ENCODE assay signal across 9 cellular contexts in the genomic region with DNA sequence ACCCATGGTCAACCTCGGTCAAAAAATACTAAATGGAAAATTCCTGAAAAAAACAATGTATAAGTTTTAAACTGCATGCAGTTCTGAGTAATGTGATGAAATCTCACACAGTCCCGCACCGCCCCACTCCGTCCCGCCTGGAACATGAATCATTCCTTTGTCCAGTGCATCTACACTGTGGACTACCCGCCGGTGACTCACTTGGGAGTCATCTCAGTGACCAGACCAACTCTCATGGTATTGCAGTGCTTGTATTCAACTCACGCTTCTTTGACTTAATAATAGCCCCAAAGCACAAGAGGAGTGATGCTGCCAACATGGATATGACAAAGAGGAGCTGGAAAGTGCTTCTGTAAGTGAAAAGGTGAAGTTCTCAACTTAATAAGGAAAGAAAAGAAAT. TPM values are rescaled to one million over a fixed set of nuclear protein-coding genes. Genes with fewer than 3 reads are reported as not detected.
DNase-seq lines count a peak whose midpoint lies in the region; TF ChIP-seq lines count a peak whose summit lies in the region.
"Had no signal": no experiment of that assay in that cellular context is flagged by ENCODE, and none has a peak within 500 bp of the region (broad histone marks: within the 10 kb centered on the region; RNA-seq: fewer than 3 reads in every experiment).

No MANE protein-coding gene starts in this region.

- H3K9me3 ChIP-seq in Caco-2 = no peaks in the 10 kb centered on the region
- no peaks in the 10 kb centered on the region for H3K9me3 ChIP-seq in Peyer's patch

- H3K36me3 ChIP-seq in Caco-2 (ENCODE audit: control insufficient read depth, insufficient read depth, low read length) (no peaks in the 10 kb centered on the region), Peyer's patch (no peaks in the 10 kb centered on the region)

- POLR2A ChIA-PET in Caco-2 (lab: Charles Lee) = no interaction called here
- POLR2A ChIA-PET in activated CD4-positive, alpha-beta T cell treated with anti-CD3 and anti-CD28 coated beads, Interleukin-2, amount 10 ng/mL, durations not matched to agents 7 days and 5 days (lab: Charles Lee) = no interaction called here

- in situ Hi-C loops in GM13977 (cut with MboI; ENCODE audit: low pct_unique_long_range_greater_than_20kb, low sequenced_read_pairs, unreplicated experiment) = no loop called here

- H3K4me3 ChIP-seq in Caco-2 (ENCODE audit: low read depth, low read length) (no peak overlapping the region), Peyer's patch (no peak overlapping the region)
- H3K4me3 ChIP-seq: skin epidermis had no signal

- H3K27me3 ChIP-seq in Caco-2 (replicated peaks; ENCODE audit: control insufficient read depth, insufficient read depth, low read length) (no peaks in the 10 kb centered on the region), Peyer's patch (no peaks in the 10 kb centered on the region)

- no peaks in the 10 kb centered on the region for H3K27me3 Mint-ChIP-seq in Caco-2 (ENCODE audit: insufficient read depth, unreplicated experiment)
- no peaks in the 10 kb centered on the region for H3K27me3 Mint-ChIP-seq in activated CD4-positive, alpha-beta T cell treated with anti-CD3 and anti-CD28 coated beads, Interleukin-2, amount 10 ng/mL, durations not matched to agents 7 days and 5 days

- peaks cover 37% of the 10 kb centered on the region for H3K4me1 Mint-ChIP-seq in Caco-2 (ENCODE audit: low read depth, unreplicated experiment)
- H3K4me1 Mint-ChIP-seq in activated CD4-positive, alpha-beta T cell treated with anti-CD3 and anti-CD28 coated beads, Interleukin-2, amount 10 ng/mL, durations not matched to agents 7 days and 5 days = no peaks in the 10 kb centered on the region

- DNase-seq in Caco-2 (peak; percentile 87 to 89), Peyer's patch (peak; percentile 29 to 93 (median 82)), fibroblast of peridontal ligament (ENCODE audit: extremely low read depth) (peak; percentile 96), nucleus accumbens (lab: John Stamatoyannopoulos, UW) (peak in 44 of 56 donors; percentile 1 to 93 (median 28)), GM13977 (ENCODE audit: low spot score) (no peak)
- DNase-seq in activated CD4-positive, alpha-beta T cell treated with anti-CD3 and anti-CD28 coated beads, Interleukin-2, amount 10 ng/mL, durations not matched to agents 7 days and 5 days = no peak
- DNase-seq in activated naive CD4-positive, alpha-beta T cell treated with anti-CD3 and anti-CD28 coated beads, Interleukin-2, amount 50 U/mL, for 16 hours = no peak
- no peak for DNase-seq in stimulated activated CD4-positive, alpha-beta T cell treated with anti-CD3 and anti-CD28 coated beads, Interleukin-2, amount 100 ng/mL, for 24 hours

- TF ChIP-seq CTCF in Caco-2 (IDR thresholded peaks at IDR 0.05; ENCODE audit: insufficient read depth in 1 of 2, low read depth in 1 of 2, low read length in 1 of 2, severe bottlenecking in 1 of 2, unreplicated experiment in 1 of 2) (no peak), Peyer's patch (IDR thresholded peaks at IDR 0.05) (no peak), GM13977 (IDR thresholded peaks at IDR 0.05; ENCODE audit: extremely low read depth, insufficient read depth, missing control alignments) (no peak)

- CTCF ChIA-PET in Caco-2 (lab: Charles Lee) = no interaction called here
- CTCF ChIA-PET in activated CD4-positive, alpha-beta T cell treated with anti-CD3 and anti-CD28 coated beads, Interleukin-2, amount 10 ng/mL, durations not matched to agents 7 days and 5 days (lab: Charles Lee) = no interaction called here

- peaks cover 35% of the 10 kb centered on the region for H3K4me1 ChIP-seq in Caco-2
- no peaks in the 10 kb centered on the region for H3K4me1 ChIP-seq in Peyer's patch

- no peak for TF ChIP-seq POLR2A in Peyer's patch (IDR thresholded peaks at IDR 0.05)

- H3K27ac ChIP-seq in Peyer's patch = peak overlapping the region in 1 of 4 donors; percentile 6

- H3K36me3 Mint-ChIP-seq in Caco-2 (ENCODE audit: insufficient read depth, unreplicated experiment) = peaks cover 5% of the 10 kb centered on the region
- no peaks in the 10 kb centered on the region for H3K36me3 Mint-ChIP-seq in activated CD4-positive, alpha-beta T cell treated with anti-CD3 and anti-CD28 coated beads, Interleukin-2, amount 10 ng/mL, durations not matched to agents 7 days and 5 days (ENCODE audit: low read depth)

- H3K4me3 Mint-ChIP-seq in Caco-2 (ENCODE audit: unreplicated experiment) = peak overlapping the region; percentile 53
- H3K4me3 Mint-ChIP-seq in activated CD4-positive, alpha-beta T cell treated with anti-CD3 and anti-CD28 coated beads, Interleukin-2, amount 10 ng/mL, durations not matched to agents 7 days and 5 days = no peak overlapping the region

- H3K9me3 Mint-ChIP-seq in Caco-2 (ENCODE audit: unreplicated experiment) = peaks cover 10% of the 10 kb centered on the region
- H3K9me3 Mint-ChIP-seq in activated CD4-positive, alpha-beta T cell treated with anti-CD3 and anti-CD28 coated beads, Interleukin-2, amount 10 ng/mL, durations not matched to agents 7 days and 5 days = peaks cover 2% of the 10 kb centered on the region

- intact Hi-C loops in Caco-2 (cut with micrococcal nuclease; ENCODE audit: unreplicated experiment) = loop anchor here (5.0 kb wide), 1 partner anchor 69 kb away; no protein-coding TSS in a partner anchor

- H3K27ac Mint-ChIP-seq in Caco-2 (ENCODE audit: unreplicated experiment) = peak overlapping the region; percentile 66
- no peak overlapping the region for H3K27ac Mint-ChIP-seq in activated CD4-positive, alpha-beta T cell treated with anti-CD3 and anti-CD28 coated beads, Interleukin-2, amount 10 ng/mL, durations not matched to agents 7 days and 5 days

- no TSS peak for BruUV-seq in Caco-2 (replicated peaks; lab: Mats Ljungman, UMichigan)

RNA-seq across cellular contexts. Expression of a gene that starts 48.8 kb away (rescaled TPM):
- total RNA-seq in Caco-2 (2022) = 54.0 and 56.0 TPM in 2 replicates
- total RNA-seq in Peyer's patch = 100 to 1,000 TPM in 2 of 4 donors, 10 to 100 TPM in 2; 41.3 to 108 (median 101) TPM
- total RNA-seq in activated CD4-positive, alpha-beta T cell treated with anti-CD3 and anti-CD28 coated beads, Interleukin-2, amount 10 ng/mL, durations not matched to agents 7 days and 5 days = 1 to 10 TPM; 4.8 to 5.1 TPM

Comparison
In these comparisons a context has a peak if more than half of its experiments do, and no peak if none do; other contexts are left out.
1. DNase-seq: peak in Caco-2 (2 of 2), Peyer's patch (3 of 3), fibroblast of peridontal ligament (single experiment) and nucleus accumbens (44 of 56); none in activated CD4-positive, alpha-beta T cell treated with anti-CD3 and anti-CD28 coated beads, Interleukin-2, amount 10 ng/mL, durations not matched to agents 7 days and 5 days (single experiment), GM13977 (single experiment), activated naive CD4-positive, alpha-beta T cell treated with anti-CD3 and anti-CD28 coated beads, Interleukin-2, amount 50 U/mL, for 16 hours (single experiment) and stimulated activated CD4-positive, alpha-beta T cell treated with anti-CD3 and anti-CD28 coated beads, Interleukin-2, amount 100 ng/mL, for 24 hours (0 of 2).